25 cellular contexts compared by ENCODE assay signal in the genomic region with DNA sequence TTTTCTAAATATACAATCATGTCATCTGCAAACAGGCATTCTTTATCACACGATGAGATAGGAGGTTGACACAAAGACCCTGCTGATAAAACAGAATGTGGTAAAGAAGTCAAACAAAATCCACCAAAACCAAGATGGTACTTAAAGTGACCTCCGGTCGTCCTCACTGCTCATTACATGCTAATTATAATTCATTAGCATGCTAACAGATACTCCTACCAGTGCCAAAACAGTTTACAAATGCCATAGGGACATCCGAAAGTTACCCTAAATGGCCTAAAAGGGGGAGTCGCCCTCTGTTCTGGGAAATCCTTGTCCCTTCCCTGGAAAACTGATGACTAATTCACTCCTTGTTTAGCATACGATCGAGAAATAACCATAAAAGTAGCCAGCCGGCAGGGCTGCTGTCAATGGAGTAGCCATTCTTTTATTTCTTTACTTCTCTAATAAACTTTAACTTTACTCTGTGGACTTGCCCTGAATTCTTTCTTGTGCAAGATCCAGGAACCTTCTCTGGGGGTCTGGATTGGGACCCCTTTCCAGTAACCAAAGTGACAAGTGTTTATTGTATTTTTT.
A peak's percentile ranks its signal among the peaks of the same experiment; 100 is the strongest.
DNase-seq lines count a peak whose midpoint lies in the region; ATAC-seq, FAIRE-seq and TF ChIP-seq lines count a peak whose summit lies in the region.
"Had no signal": no experiment of that assay in that cellular context is flagged by ENCODE, and none has a peak within 500 bp of the region (broad histone marks: within the 10 kb centered on the region; RNA-seq: fewer than 3 reads in every experiment).

No MANE protein-coding gene starts in this region.

- no peaks in the 10 kb centered on the region for H3K79me2 ChIP-seq in K562 (ENCODE audit: control insufficient read depth, insufficient read depth, low read length)
- H3K79me2 ChIP-seq in PC-3 (ENCODE audit: low read length) = no peaks in the 10 kb centered on the region

- CTCF ChIA-PET in K562 (lab: Yijun Ruan, JAX; ENCODE audit: low intra/inter-chr PET ratio) (interaction anchor here (0.6 kb wide), 1 partner anchor 77 kb away, joined by 3 read pairs; no protein-coding TSS in a partner anchor), PC-3 (lab: Charles Lee) (no interaction called here)
- CTCF ChIA-PET in activated CD8-positive, alpha-beta memory T cell treated with anti-CD3 and anti-CD28 coated beads, Interleukin-2, amount 10 ng/mL, durations not matched to agents 7 days and 5 days (lab: Charles Lee) = no interaction called here

- peak overlapping the region in 1 of 2 experiments; percentile 46; a peak in 3 of 4 replicates for H3K9ac ChIP-seq in K562 (ENCODE audit: insufficient read depth in 1 of 2, low read depth in 2 of 2, low read length in 2 of 2)
- H3K9ac ChIP-seq in PC-3 (ENCODE audit: low read length) = no peak overlapping the region
- H3K9ac ChIP-seq: SK-N-SH had no signal

- H3K4me1 ChIP-seq in right cardiac atrium (ENCODE audit: control insufficient read depth, insufficient read depth, low read length) = no peaks in the 10 kb centered on the region
- H3K4me1 ChIP-seq in K562 (replicated peaks in 1 of 2; ENCODE audit: control insufficient read depth in 2 of 2, insufficient read depth in 2 of 2, low read length in 2 of 2) = peaks cover 0 to 29% of the 10 kb centered on the region in 2 experiments; a peak in 4 of 5 replicates
- peaks cover 8% of the 10 kb centered on the region for H3K4me1 ChIP-seq in vagina
- H3K4me1 ChIP-seq in PC-3 (ENCODE audit: insufficient read depth, low read length) = no peaks in the 10 kb centered on the region

- no peaks in the 10 kb centered on the region for H3K36me3 ChIP-seq in K562 (ENCODE audit: control insufficient read depth, insufficient read depth, low read length)
- no peaks in the 10 kb centered on the region for H3K36me3 ChIP-seq in vagina
- H3K36me3 ChIP-seq in PC-3 (ENCODE audit: low read depth, low read length) = no peaks in the 10 kb centered on the region

- H2AFZ ChIP-seq in K562 (ENCODE audit: low read depth, low read length) (peak overlapping the region; percentile 80), PC-3 (ENCODE audit: low read length) (no peak overlapping the region)

- TF ChIP-seq POLR2A in K562 (conservative IDR thresholded peaks at IDR 0.05) (no peak), vagina (IDR thresholded peaks at IDR 0.05) (no peak)

- no peaks in the 10 kb centered on the region for H4K20me1 ChIP-seq in K562 (replicated peaks; ENCODE audit: control insufficient read depth, insufficient read depth, low read length)
- no peaks in the 10 kb centered on the region for H4K20me1 ChIP-seq in PC-3 (ENCODE audit: low read length)

- no TSS peak for BruUV-seq in K562 (replicated peaks; lab: Mats Ljungman, UMichigan)
- BruUV-seq in PC-3 (replicated peaks; lab: Mats Ljungman, UMichigan) = no TSS peak

- peak; percentile 52 for FAIRE-seq in K562 (lab: Jason Lieb, UNC)
- FAIRE-seq: A204.1, GM18507, HepG2, RCC 7860 had no signal

- peak overlapping the region; percentile 67 for H3K4me2 ChIP-seq in K562 (ENCODE audit: insufficient read depth, low read length)
- no peak overlapping the region for H3K4me2 ChIP-seq in PC-3 (ENCODE audit: low read length)
- H3K4me2 ChIP-seq: SK-N-SH had no signal

- ATAC-seq in right cardiac atrium (peak; percentile 32 to 52), K562 (peak; percentile 67), PC-3 (no peak), GM21447 (IDR thresholded peaks at IDR 0.05; ENCODE audit: unreplicated experiment) (no peak)
- no peak for ATAC-seq in activated CD8-positive, alpha-beta memory T cell treated with anti-CD3 and anti-CD28 coated beads, Interleukin-2, amount 10 ng/mL, durations not matched to agents 7 days and 5 days
- ATAC-seq: HepG2 had no signal

- in situ Hi-C loops in K562 (cut with MboI) = loop anchor here (10.0 kb wide), 1 partner anchor 360 kb away; no protein-coding TSS in a partner anchor

- H3K36me3 Mint-ChIP-seq in activated CD8-positive, alpha-beta memory T cell treated with anti-CD3 and anti-CD28 coated beads, Interleukin-2, amount 10 ng/mL, durations not matched to agents 7 days and 5 days = no peaks in the 10 kb centered on the region

- WGBS in right cardiac atrium = 73% methylated on average over 8 of the region's 8 CpGs
- 3% methylated on average over 8 of the region's 8 CpGs for WGBS in K562 (ENCODE audit: insufficient coverage, low coverage, missing lambda C conversion rate)

- H3K27ac Mint-ChIP-seq in activated CD8-positive, alpha-beta memory T cell treated with anti-CD3 and anti-CD28 coated beads, Interleukin-2, amount 10 ng/mL, durations not matched to agents 7 days and 5 days = no peak overlapping the region

- DNase-seq in right cardiac atrium = no peak
- DNase-seq in cardiac septum (ENCODE audit: low spot score) = no peak
- peak; percentile 59 to 91 (median 68) for DNase-seq in K562 (ENCODE audit: extremely low read depth in 1 of 4, low spot score in 3 of 4)
- peak; percentile 5 for DNase-seq in inferior parietal cortex (ENCODE audit: extremely low spot score)
- no peak for DNase-seq in vagina (ENCODE audit: extremely low spot score in 2 of 2)
- no peak for DNase-seq in activated CD8-positive, alpha-beta memory T cell treated with anti-CD3 and anti-CD28 coated beads, Interleukin-2, amount 10 ng/mL, durations not matched to agents 7 days and 5 days
- DNase-seq in PC-3 = no peak
- DNase-seq: GDM1; H7; KBM-7; NCI-H1092 treated with DMSO at 0.1 percent for 48 hours; NCI-H1436 treated with DMSO at 0.1 percent for 48 hours; NCI-H2029; NCI-H345; NCI-H524; NCI-H774; NK-92 treated with Interleukin-12 subunit alpha and Interleukin-12 subunit beta, amount 100 ng/mL, for 24 hours; SHP77 treated with DMSO at 0.1 percent for 48 hours; SK-N-SH had no signal

- TF ChIP-seq EP300 in K562 (IDR thresholded peaks at IDR 0.05; ENCODE audit: low read length) = peak; percentile 86

- peaks cover 3% of the 10 kb centered on the region for H3K4me1 Mint-ChIP-seq in activated CD8-positive, alpha-beta memory T cell treated with anti-CD3 and anti-CD28 coated beads, Interleukin-2, amount 10 ng/mL, durations not matched to agents 7 days and 5 days

- intact Hi-C loops in right cardiac atrium (cut with DNase I) (no loop called here), cardiac septum (cut with DNase I) (no loop called here), K562 (cut with micrococcal nuclease) (loop anchor here (10.0 kb wide), 1 partner anchor 250 kb away; the partner anchor contains the start of gene NAMPT), vagina (cut with DNase I) (no loop called here), PC-3 (cut with micrococcal nuclease) (no loop called here)

- H3K9me3 ChIP-seq in right cardiac atrium (ENCODE audit: control insufficient read depth, low read length) = no peaks in the 10 kb centered on the region
- 0 out of 2 replicates have a peak, but pooled peaks cover 3% of the 10 kb centered on the region for H3K9me3 ChIP-seq in K562 (replicated peaks; ENCODE audit: control insufficient read depth, insufficient read depth, low read depth, low read length)
- no peaks in the 10 kb centered on the region for H3K9me3 ChIP-seq in vagina
- no peaks in the 10 kb centered on the region for H3K9me3 ChIP-seq in PC-3 (ENCODE audit: low read length)
- H3K9me3 ChIP-seq: SK-N-SH had no signal

- H3K27ac ChIP-seq in right cardiac atrium (ENCODE audit: low read length) (no peak overlapping the region), K562 (ENCODE audit: extremely low read depth, low read depth, low read length) (peak overlapping the region; percentile 22), vagina (peak overlapping the region; percentile 60), PC-3 (ENCODE audit: low read length) (no peak overlapping the region)
- H3K27ac ChIP-seq: C4-2B had no signal

- no peaks in the 10 kb centered on the region for H3K27me3 ChIP-seq in right cardiac atrium (ENCODE audit: control insufficient read depth, insufficient read depth)
- H3K27me3 ChIP-seq in K562 (ENCODE audit: control insufficient read depth in 2 of 2, insufficient read depth in 2 of 2, low read length in 2 of 2) = no peaks in the 10 kb centered on the region
- no peaks in the 10 kb centered on the region for H3K27me3 ChIP-seq in vagina
- no peaks in the 10 kb centered on the region for H3K27me3 ChIP-seq in PC-3 (ENCODE audit: low read length)

- TF ChIP-seq CTCF in K562 (IDR thresholded peaks at IDR 0.05 in 2 of 3, conservative IDR thresholded peaks at IDR 0.05 in 1 of 3; ENCODE audit: insufficient read depth in 2 of 3, low read depth in 1 of 3, low read length in 3 of 3) (no peak), vagina (IDR thresholded peaks at IDR 0.05) (no peak), PC-3 (conservative IDR thresholded peaks at IDR 0.05; ENCODE audit: low read depth, low read length) (no peak)

- no peak overlapping the region for H3K4me3 Mint-ChIP-seq in activated CD8-positive, alpha-beta memory T cell treated with anti-CD3 and anti-CD28 coated beads, Interleukin-2, amount 10 ng/mL, durations not matched to agents 7 days and 5 days

- H3K9me3 Mint-ChIP-seq in activated CD8-positive, alpha-beta memory T cell treated with anti-CD3 and anti-CD28 coated beads, Interleukin-2, amount 10 ng/mL, durations not matched to agents 7 days and 5 days (ENCODE audit: low read depth) = no peaks in the 10 kb centered on the region

- no peak overlapping the region for H3K4me3 ChIP-seq in right cardiac atrium (ENCODE audit: low read length)
- H3K4me3 ChIP-seq in K562 = no peak overlapping the region
- no peak overlapping the region for H3K4me3 ChIP-seq in vagina
- no peak overlapping the region for H3K4me3 ChIP-seq in PC-3 (ENCODE audit: low read length)

- H3K9me2 ChIP-seq in PC-3 (replicated peaks; ENCODE audit: low read length) = no peaks in the 10 kb centered on the region
- H3K9me2 ChIP-seq: SK-N-SH had no signal

- no peaks in the 10 kb centered on the region for H3F3A ChIP-seq in PC-3 (ENCODE audit: low read length, unreplicated experiment)

- TF ChIP-seq RAD21 in K562 (CRISPR knock-in tag; conservative IDR thresholded peaks at IDR 0.05 in 1 of 2, IDR thresholded peaks at IDR 0.05 in 1 of 2) = no peak

- H3K27me3 Mint-ChIP-seq in activated CD8-positive, alpha-beta memory T cell treated with anti-CD3 and anti-CD28 coated beads, Interleukin-2, amount 10 ng/mL, durations not matched to agents 7 days and 5 days = peaks cover 2% of the 10 kb centered on the region

- POLR2A ChIA-PET in K562 (lab: Yijun Ruan, JAX) (interaction anchor here (1.2 to 1.4 kb wide), 3 partner anchors 8 to 240 kb away, joined by 3 to 4 read pairs (median 3); no protein-coding TSS in a partner anchor), PC-3 (lab: Charles Lee; ENCODE audit: unreplicated experiment) (no interaction called here)

- H3K9me1 ChIP-seq in K562 (ENCODE audit: control insufficient read depth, insufficient read depth, low read length) = no peaks in the 10 kb centered on the region

TF ChIP-seq in K562, 482 proteins besides CTCF, POLR2A, EP300 and RAD21 (continues in another document):
- TF ChIP-seq NCOA2 (IDR thresholded peaks at IDR 0.05; ENCODE audit: partially characterized antibody in 2 of 2) (no peak), ZKSCAN1 (IDR thresholded peaks at IDR 0.05; ENCODE audit: low read depth, low read length) (peak; percentile 35; the same call in 1 of the 2 replicates), SMARCE1 (IDR thresholded peaks at IDR 0.05) (peak; percentile 81), NCOA1 (IDR thresholded peaks at IDR 0.05; ENCODE audit: low read depth) (peak; percentile 83), NR2C1 (IDR thresholded peaks at IDR 0.05) (no peak), NR2C1 (tag; IDR thresholded peaks at IDR 0.05) (peak; percentile 26; the same call in 1 of the 2 replicates)

Comparison
In these comparisons a context has a peak if more than half of its experiments do, and no peak if none do; other contexts are left out.
1. ATAC-seq: peak in right cardiac atrium (2 of 2) and K562 (single experiment); none in activated CD8-positive, alpha-beta memory T cell treated with anti-CD3 and anti-CD28 coated beads, Interleukin-2, amount 10 ng/mL, durations not matched to agents 7 days and 5 days (single experiment), PC-3 (single experiment) and GM21447 (single experiment).
2. DNase-seq: peak in K562 (4 of 4) and inferior parietal cortex (single experiment); none in right cardiac atrium (0 of 3), cardiac septum (single experiment), vagina (0 of 2), activated CD8-positive, alpha-beta memory T cell treated with anti-CD3 and anti-CD28 coated beads, Interleukin-2, amount 10 ng/mL, durations not matched to agents 7 days and 5 days (single experiment) and PC-3 (single experiment).
3. H3K27ac ChIP-seq: peak in K562 (single experiment) and vagina (single experiment); none in right cardiac atrium (single experiment) and PC-3 (single experiment).